8 cellular contexts compared by ENCODE assay signal in genomic region chr12:121038861-121039654, GRCh38. TPM values are rescaled to one million over a fixed set of nuclear protein-coding genes. Genes with fewer than 3 reads are reported as not detected.
DNase-seq lines count a peak whose midpoint lies in the region; ATAC-seq and TF ChIP-seq lines count a peak whose summit lies in the region.

OASL (minus strand) TSS chr12:121039246; CDS start chr12:121038971, 275 bp downstream.

- TF ChIP-seq CTCF in astrocyte of the cerebellum (IDR thresholded peaks at IDR 0.05; ENCODE audit: low read depth, low read length, missing control alignments) (no peak), right lobe of liver (IDR thresholded peaks at IDR 0.05) (no peak)

- peak; percentile 48 for ATAC-seq in GM18520 (IDR thresholded peaks at IDR 0.05; ENCODE audit: unreplicated experiment)
- ATAC-seq in HG02943 (IDR thresholded peaks at IDR 0.05; ENCODE audit: low read depth, unreplicated experiment), result peak; percentile 75
- peak; percentile 90 for ATAC-seq in SK-N-SH treated with all-trans-retinoic acid at 6 μM for 48 hours
- ATAC-seq in right lobe of liver, result peak; percentile 91 to 96 (median 94)
- peak; percentile 63 for ATAC-seq in stimulated activated naive CD8-positive, alpha-beta T cell treated with anti-CD3 and anti-CD28 coated beads, Interleukin-15, Interleukin-2, amounts not matched to agents 100 U/mL and 50 U/mL, for 24 hours

- peak; percentile 96 for TF ChIP-seq POLR2A in right lobe of liver (IDR thresholded peaks at IDR 0.05)

- peak within 1 kb of the TSS; percentile 4 for H3K4me3 ChIP-seq in astrocyte of the cerebellum (ENCODE audit: low read depth, low read length)
- peak within 1 kb of the TSS; percentile 52 to 69 (median 58) for H3K4me3 ChIP-seq in right lobe of liver

- no peaks in the 10 kb centered on the region for H3K9me3 ChIP-seq in right lobe of liver

- peaks cover 0 to 12% (median 0%) of the 10 kb centered on the region in 4 donors for H3K4me1 ChIP-seq in right lobe of liver

- H3K27ac ChIP-seq in right lobe of liver, result peak within 1 kb of the TSS; percentile 85 to 96 (median 85)

- WGBS in right lobe of liver (ENCODE audit: insufficient coverage, low coverage, low lambda C conversion rate, missing lambda C conversion rate), result under 1% methylated on average over 7 of the region's 12 CpGs

- H3K36me3 ChIP-seq in right lobe of liver, result no peaks in the 10 kb centered on the region

- DNase-seq in astrocyte of the cerebellum (ENCODE audit: low read depth), result no peak
- DNase-seq in right lobe of liver, result peak; percentile 64 to 87 (median 81)
- peak; percentile 61 for DNase-seq in stimulated activated naive CD8-positive, alpha-beta T cell treated with anti-CD3 and anti-CD28 coated beads, Interleukin-15, Interleukin-2, amounts not matched to agents 100 U/mL and 50 U/mL, for 24 hours
- no peak for DNase-seq in KG1 (lab: John Stamatoyannopoulos, UW)
- DNase-seq in NCI-H526 (lab: John Stamatoyannopoulos, UW), result no peak

- H3K27me3 ChIP-seq in right lobe of liver, result no peaks in the 10 kb centered on the region

- intact Hi-C loops in right lobe of liver (cut with DNase I), result no loop called here

- in situ Hi-C loops in astrocyte of the cerebellum (cut with HindIII; ENCODE audit: low sequenced_read_pairs), result no loop called here

TF ChIP-seq in SK-N-SH treated with all-trans-retinoic acid at 6 μM for 48 hours, 23 proteins besides CTCF, POLR2A, EP300 and RAD21:
- no peak for TF ChIP-seq CSDC2 (CRISPR knock-in tag; IDR thresholded peaks at IDR 0.05)
- no peak for TF ChIP-seq ZNF70 (CRISPR knock-in tag; IDR thresholded peaks at IDR 0.05)
- TF ChIP-seq CREB5 (CRISPR knock-in tag; IDR thresholded peaks at IDR 0.05; ENCODE audit: low read depth), result no peak
- no peak for TF ChIP-seq TCF4 (CRISPR knock-in tag; IDR thresholded peaks at IDR 0.05; ENCODE audit: borderline replicate concordance)
- TF ChIP-seq ESRRG (CRISPR knock-in tag; IDR thresholded peaks at IDR 0.05), result no peak
- no peak for TF ChIP-seq ZFP3 (CRISPR knock-in tag; IDR thresholded peaks at IDR 0.05)

RNA-seq across cellular contexts. Expression of gene OASL, which starts in this region (rescaled TPM):
- 10 to 100 TPM in 2 of 6 experiments, 1 to 10 TPM in 4; 1.6 to 19.2 (median 4.1) TPM for total RNA-seq in right lobe of liver

Comparison
In these comparisons a context has a peak if more than half of its experiments do, and no peak if none do; other contexts are left out.
1. DNase-seq: peak in right lobe of liver (3 of 3) and stimulated activated naive CD8-positive, alpha-beta T cell treated with anti-CD3 and anti-CD28 coated beads, Interleukin-15, Interleukin-2, amounts not matched to agents 100 U/mL and 50 U/mL, for 24 hours (single experiment); none in astrocyte of the cerebellum (single experiment), KG1 (single experiment) and NCI-H526 (0 of 2).
2. Peak in every context shown above with its lines, with median percentiles within 50 percentile points of each other: ATAC-seq.